Comparison of ENCODE assay signal across 14 cellular contexts in genomic region chr3:188950006-188950405, GRCh38.
DNase-seq lines count a peak whose midpoint lies in the region; ATAC-seq and TF ChIP-seq lines count a peak whose summit lies in the region.
"Had no signal": no experiment of that assay in that cellular context is flagged by ENCODE, and none has a peak within 500 bp of the region (broad histone marks: within the 10 kb centered on the region; RNA-seq: fewer than 3 reads in every experiment).

No MANE protein-coding gene starts in this region.

- peaks cover 20% of the 10 kb centered on the region for H3K4me1 ChIP-seq in mesenchymal stem cell (ENCODE audit: control insufficient read depth, insufficient read depth, low read depth, low read length)
- peaks cover 47 to 56% of the 10 kb centered on the region in 2 donors for H3K4me1 ChIP-seq in thoracic aorta (ENCODE audit: control insufficient read depth in 1 of 2, low read depth in 2 of 2)

- H3K4me2 ChIP-seq in mesenchymal stem cell (ENCODE audit: low read length, poor library complexity, severe bottlenecking) = no peak overlapping the region

- H3K9me3 ChIP-seq in mesenchymal stem cell (ENCODE audit: control insufficient read depth, low read length) = no peaks in the 10 kb centered on the region
- no peaks in the 10 kb centered on the region for H3K9me3 ChIP-seq in thoracic aorta

- H2BK12ac ChIP-seq in mesenchymal stem cell (ENCODE audit: low read length in 2 of 2) = peak overlapping the region in 1 of 2 experiments; percentile 19

- peak overlapping the region in 1 of 2 experiments; percentile 6 for H3K4ac ChIP-seq in mesenchymal stem cell (ENCODE audit: low read depth in 1 of 2, low read length in 2 of 2)

- H3K14ac ChIP-seq in mesenchymal stem cell (ENCODE audit: low read length in 2 of 2) = no peak overlapping the region

- H3K27me3 ChIP-seq in mesenchymal stem cell (ENCODE audit: control insufficient read depth in 1 of 2, insufficient read depth in 1 of 2, low read length in 2 of 2) (no peaks in the 10 kb centered on the region), thoracic aorta (replicated peaks; ENCODE audit: insufficient read depth) (no peaks in the 10 kb centered on the region)

- no peak for ATAC-seq in thoracic aorta (ENCODE audit: insufficient number of reproducible peaks, low FRiP score, low read depth)
- ATAC-seq in GM21423 (IDR thresholded peaks at IDR 0.05; ENCODE audit: unreplicated experiment) = no peak
- ATAC-seq: activated CD8-positive, alpha-beta memory T cell treated with anti-CD3 and anti-CD28 coated beads, Interleukin-2, amount 10 ng/mL, durations not matched to agents 7 days and 5 days; naive thymus-derived CD4-positive, alpha-beta T cell had no signal

- no peak overlapping the region for H4K91ac ChIP-seq in mesenchymal stem cell (ENCODE audit: low read length)

- H2BK120ac ChIP-seq in mesenchymal stem cell (ENCODE audit: low read depth, low read length) = peak overlapping the region; percentile 35

- H4K8ac ChIP-seq in mesenchymal stem cell (ENCODE audit: low read length) = no peak overlapping the region

- DNase-seq in SIG-M5 treated with dmso at 0.1 percent for 504 hours (lab: John Stamatoyannopoulos, UW; ENCODE audit: unreplicated experiment) (peak; percentile 50), SIG-M5 (lab: John Stamatoyannopoulos, UW) (no peak), mesenchymal stem cell (peak; percentile 65), thoracic aorta (ENCODE audit: low spot score) (no peak), DMS53 treated with DMSO at 0.1 percent for 48 hours (lab: John Stamatoyannopoulos, UW; ENCODE audit: unreplicated experiment) (no peak)
- no peak for DNase-seq in stimulated activated CD4-positive, alpha-beta T cell treated with anti-CD3 and anti-CD28 coated beads, Interleukin-4, amount 100 ng/mL, for 4 hours
- DNase-seq: 8988T; activated CD8-positive, alpha-beta memory T cell treated with anti-CD3 and anti-CD28 coated beads, Interleukin-2, amount 10 ng/mL, durations not matched to agents 7 days and 5 days; DMS 273 treated with DMSO at 0.1 percent for 48 hours; naive thymus-derived CD4-positive, alpha-beta T cell; NCI-H1092; NCI-H446 treated with DMSO at 0.1 percent for 48 hours had no signal

- H2AFZ ChIP-seq in mesenchymal stem cell (ENCODE audit: low read depth, low read length) = no peak overlapping the region

- no peak overlapping the region for H3K23ac ChIP-seq in mesenchymal stem cell (ENCODE audit: low read length in 2 of 2)

- no peak overlapping the region for H3K4me3 ChIP-seq in mesenchymal stem cell (ENCODE audit: insufficient read depth in 1 of 2, low read depth in 1 of 2, low read length in 2 of 2)
- no peak overlapping the region for H3K4me3 ChIP-seq in thoracic aorta

- H3K36me3 ChIP-seq in mesenchymal stem cell (ENCODE audit: control insufficient read depth in 1 of 2, insufficient read depth in 2 of 2, low read depth in 1 of 2, low read length in 2 of 2) (no peaks in the 10 kb centered on the region), thoracic aorta (no peaks in the 10 kb centered on the region)

- H2AK5ac ChIP-seq in mesenchymal stem cell (ENCODE audit: low read length, severe bottlenecking) = peak overlapping the region; percentile 58

- peaks cover 2% of the 10 kb centered on the region for H3K79me1 ChIP-seq in mesenchymal stem cell (replicated peaks; ENCODE audit: low read length, poor library complexity, severe bottlenecking)

- no peak overlapping the region for H2BK5ac ChIP-seq in mesenchymal stem cell (ENCODE audit: low read depth, low read length, poor library complexity, severe bottlenecking)

- H2BK15ac ChIP-seq in mesenchymal stem cell (ENCODE audit: low read depth, poor library complexity, severe bottlenecking) = no peak overlapping the region

- TF ChIP-seq CTCF in thoracic aorta (IDR thresholded peaks at IDR 0.05) = no peak

- WGBS in adipose tissue, 3 donors = 96 to 97% (median 96%) methylated on average over 1 of the region's 1 CpG
- WGBS in mesenchymal stem cell = 100% methylated on average over 1 of the region's 1 CpG

- H3K27ac ChIP-seq in adipose tissue (ENCODE audit: low read depth, low read length) = peak overlapping the region; percentile 7
- no peak overlapping the region for H3K27ac ChIP-seq in mesenchymal stem cell (ENCODE audit: low read length, poor library complexity, severe bottlenecking)
- peak overlapping the region; percentile 96 to 99 for H3K27ac ChIP-seq in thoracic aorta

- peak overlapping the region in 1 of 2 experiments; percentile 34 for H3K18ac ChIP-seq in mesenchymal stem cell (ENCODE audit: low read depth in 1 of 2, low read length in 2 of 2)

- H3K9ac ChIP-seq in mesenchymal stem cell (ENCODE audit: low read length) = no peak overlapping the region

Comparison
In these comparisons a context has a peak if more than half of its experiments do, and no peak if none do; other contexts are left out.
1. DNase-seq: peak in SIG-M5 treated with dmso at 0.1 percent for 504 hours (single experiment) and mesenchymal stem cell (single experiment); none in SIG-M5 (single experiment), thoracic aorta (single experiment), stimulated activated CD4-positive, alpha-beta T cell treated with anti-CD3 and anti-CD28 coated beads, Interleukin-4, amount 100 ng/mL, for 4 hours (0 of 2) and DMS53 treated with DMSO at 0.1 percent for 48 hours (single experiment).